8 cellular contexts compared by ENCODE assay signal in the genomic region with DNA sequence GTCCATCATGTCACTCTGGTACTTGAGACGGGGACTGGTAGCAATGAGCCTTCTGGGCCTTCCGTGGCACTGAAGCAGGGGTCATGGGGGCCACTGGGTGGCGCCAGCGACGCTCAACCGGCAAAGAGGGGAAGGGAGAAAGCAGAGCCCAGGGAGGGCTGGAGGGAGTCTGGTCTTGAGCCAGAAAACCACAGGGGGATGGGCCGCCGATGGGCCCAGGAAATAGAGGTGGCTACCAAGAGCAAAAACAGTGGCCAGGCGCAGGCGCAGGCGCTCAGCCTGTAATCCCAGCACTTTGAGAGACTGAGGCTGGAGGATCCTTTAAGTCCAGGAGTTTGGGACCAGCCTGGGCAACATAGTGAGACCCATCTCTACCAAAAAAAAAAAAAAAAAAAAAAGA. TPM values are rescaled to one million over a fixed set of nuclear protein-coding genes. Genes with fewer than 3 reads are reported as not detected.
DNase-seq lines count a peak whose midpoint lies in the region; ATAC-seq, FAIRE-seq and TF ChIP-seq lines count a peak whose summit lies in the region.

No MANE protein-coding gene starts in this region.

- intact Hi-C loops in mucosa of descending colon (cut with DNase I, micrococcal nuclease): no loop called here

- no peaks in the 10 kb centered on the region for H3K36me3 ChIP-seq in bronchial epithelial cell (ENCODE audit: control insufficient read depth, insufficient read depth, low read length)
- no peaks in the 10 kb centered on the region for H3K36me3 ChIP-seq in mucosa of descending colon (ENCODE audit: low read depth)

- no peak overlapping the region for H3K4me3 ChIP-seq in AG10803 (ENCODE audit: low read length)
- H3K4me3 ChIP-seq in bronchial epithelial cell (ENCODE audit: low read depth, low read length): no peak overlapping the region
- H3K4me3 ChIP-seq in mucosa of descending colon: no peak overlapping the region

- no peak for FAIRE-seq in bronchial epithelial cell (lab: Jason Lieb, UNC)

- DNase-seq in AG10803 (ENCODE audit: low read depth) (peak; percentile 19), SKM-1 treated with dmso at 0.1 percent for 144 hours (lab: John Stamatoyannopoulos, UW; ENCODE audit: unreplicated experiment) (peak; percentile 68), bronchial epithelial cell (ENCODE audit: low read depth) (no peak), mucosa of descending colon (peak in 2 of 3 donors; percentile 37 to 55), NCI-H1930 (lab: John Stamatoyannopoulos, UW) (no peak)

- ATAC-seq in GM18511 (IDR thresholded peaks at IDR 0.05; ENCODE audit: unreplicated experiment) (peak; percentile 86), HG03354 (IDR thresholded peaks at IDR 0.05; ENCODE audit: poor library complexity, severe bottlenecking, unreplicated experiment) (peak; percentile 74), mucosa of descending colon (peak; percentile 55), HG02884 (IDR thresholded peaks at IDR 0.05; ENCODE audit: unreplicated experiment) (no peak)

- no peaks in the 10 kb centered on the region for H3K27me3 ChIP-seq in bronchial epithelial cell (ENCODE audit: control insufficient read depth, insufficient read depth, low read length)

- no peaks in the 10 kb centered on the region for H3K4me1 ChIP-seq in mucosa of descending colon (ENCODE audit: low read depth)

- no peaks in the 10 kb centered on the region for H3K9me3 ChIP-seq in mucosa of descending colon

- peak; percentile 52 for TF ChIP-seq CTCF in AG10803 (conservative IDR thresholded peaks at IDR 0.05; ENCODE audit: low read length)
- TF ChIP-seq CTCF in bronchial epithelial cell (IDR thresholded peaks at IDR 0.05; ENCODE audit: insufficient read depth, low read length, severe bottlenecking): peak; percentile 52
- peak; percentile 38 for TF ChIP-seq CTCF in mucosa of descending colon (IDR thresholded peaks at IDR 0.05)

RNA-seq across cellular contexts. Expression of a gene that starts 21.8 kb away (rescaled TPM):
- total RNA-seq in bronchial epithelial cell (17.4 and 19.5 TPM in 2 replicates), mucosa of descending colon (10 to 100 TPM; 14.5 to 18.4 (median 14.5) TPM)

RNA-seq across cellular contexts. Expression of a gene that starts 22.2 kb away (rescaled TPM):
- total RNA-seq in bronchial epithelial cell (14.2 and 14.5 TPM in 2 replicates), mucosa of descending colon (10 to 100 TPM; 10.7 to 13.1 (median 11.5) TPM)

Comparison
In these comparisons a context has a peak if more than half of its experiments do, and no peak if none do; other contexts are left out.
1. DNase-seq: peak in AG10803 (single experiment), SKM-1 treated with dmso at 0.1 percent for 144 hours (single experiment) and mucosa of descending colon (2 of 3); none in bronchial epithelial cell (single experiment) and NCI-H1930 (0 of 2).
2. Peak in every context shown above with its lines, with median percentiles within 50 percentile points of each other: CTCF ChIP-seq.